ENCODE assay signal across 5 cellular contexts in the genomic region with DNA sequence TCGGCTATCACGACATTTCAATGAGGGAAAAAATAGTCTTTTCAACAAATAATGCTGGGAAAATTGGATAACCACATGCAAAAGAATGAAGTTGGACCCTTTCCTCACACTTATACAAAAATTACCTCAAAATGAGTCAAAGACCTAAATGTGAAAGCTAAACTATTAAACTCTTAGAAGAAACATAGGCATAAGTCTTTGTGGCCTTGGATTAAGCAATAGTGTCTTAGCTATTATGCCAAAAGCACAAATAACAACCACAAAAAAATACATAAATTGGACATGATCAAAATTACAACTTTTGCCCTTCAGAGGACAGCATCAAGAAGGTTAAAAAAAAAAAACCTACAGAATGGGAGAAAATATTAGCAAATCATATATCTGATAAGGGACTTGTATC.
"Had no signal": no experiment of that assay in that cellular context is flagged by ENCODE, and none has a peak within 500 bp of the region (broad histone marks: within the 10 kb centered on the region; RNA-seq: fewer than 3 reads in every experiment).

No MANE protein-coding gene starts in this region.

- H3K4me1 Mint-ChIP-seq: GM23338, H9 had no signal

- H3K4me3 Mint-ChIP-seq: GM23338, H9, IgD-negative memory B cell had no signal

- H3K4me3 ChIP-seq: GM23338 had no signal

- H3K27ac ChIP-seq: HL-60 had no signal

- DNase-seq: H9, HCEC 1CT had no signal

- H3K27ac Mint-ChIP-seq: GM23338, H9, IgD-negative memory B cell had no signal

- H3K4me2 ChIP-seq: GM23338 had no signal

- H3K9me3 Mint-ChIP-seq: GM23338, H9 had no signal

- H3K27me3 Mint-ChIP-seq: IgD-negative memory B cell had no signal

- H2AFZ ChIP-seq: GM23338 had no signal
